1 cellular context compared by ENCODE assay signal in the genomic region with DNA sequence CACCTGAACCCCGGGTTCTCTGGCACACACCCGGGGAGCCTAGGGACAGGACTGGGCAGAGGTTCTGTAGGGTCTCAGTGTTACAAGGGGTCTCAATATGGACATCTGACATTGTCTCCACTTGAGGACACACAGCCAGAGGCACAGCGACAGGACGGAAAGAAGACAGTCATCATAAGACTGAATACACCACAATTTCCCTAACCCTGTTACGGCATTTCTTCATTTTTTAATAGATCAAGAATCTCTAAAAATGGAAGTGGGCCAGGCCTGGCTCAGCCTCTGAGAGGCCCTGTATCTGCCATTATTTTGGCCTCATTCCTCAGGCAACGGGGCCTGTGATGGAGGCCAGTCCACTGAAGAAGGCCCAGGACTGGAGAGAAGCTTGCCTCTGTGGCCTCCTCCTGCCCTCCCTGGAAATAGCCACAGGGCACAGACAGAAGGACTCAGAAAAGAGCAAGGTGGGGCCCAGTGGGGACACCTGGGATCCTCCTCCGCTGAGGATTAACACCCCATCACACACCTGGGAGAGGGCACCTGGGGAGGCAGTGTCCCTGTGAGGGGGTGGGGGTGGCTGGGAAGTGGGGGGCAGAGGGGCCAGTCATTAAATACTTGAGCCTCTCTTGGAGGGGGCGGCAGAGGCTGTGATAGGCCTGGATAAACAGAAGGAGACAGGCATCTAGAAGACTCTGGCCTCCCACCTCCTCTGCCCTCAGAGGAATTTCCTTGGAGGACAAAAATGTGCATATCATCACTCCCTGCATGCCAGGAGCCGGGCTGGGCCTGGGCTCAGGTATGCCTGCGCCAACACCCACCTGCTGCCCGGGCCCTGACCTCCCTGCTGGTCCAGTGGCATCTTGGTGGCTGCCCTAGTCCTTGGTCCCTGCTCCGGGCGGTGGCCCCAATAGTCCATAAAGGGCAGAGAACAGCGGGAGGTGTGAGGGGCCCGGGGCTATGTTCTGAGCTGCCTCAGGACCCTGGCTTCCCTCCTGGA.
TF ChIP-seq lines count a peak whose summit lies in the region.

No MANE protein-coding gene starts in this region.

TF ChIP-seq in HepG2, 621 proteins besides CTCF, POLR2A, EP300 and RAD21:
- TF ChIP-seq, protein P1, sequence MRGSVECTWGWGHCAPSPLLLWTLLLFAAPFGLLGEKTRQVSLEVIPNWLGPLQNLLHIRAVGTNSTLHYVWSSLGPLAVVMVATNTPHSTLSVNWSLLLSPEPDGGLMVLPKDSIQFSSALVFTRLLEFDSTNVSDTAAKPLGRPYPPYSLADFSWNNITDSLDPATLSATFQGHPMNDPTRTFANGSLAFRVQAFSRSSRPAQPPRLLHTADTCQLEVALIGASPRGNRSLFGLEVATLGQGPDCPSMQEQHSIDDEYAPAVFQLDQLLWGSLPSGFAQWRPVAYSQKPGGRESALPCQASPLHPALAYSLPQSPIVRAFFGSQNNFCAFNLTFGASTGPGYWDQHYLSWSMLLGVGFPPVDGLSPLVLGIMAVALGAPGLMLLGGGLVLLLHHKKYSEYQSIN (CRISPR knock-in tag; IDR thresholded peaks at IDR 0.05; ENCODE audit: borderline replicate concordance): no peak
- TF ChIP-seq, protein P2, sequence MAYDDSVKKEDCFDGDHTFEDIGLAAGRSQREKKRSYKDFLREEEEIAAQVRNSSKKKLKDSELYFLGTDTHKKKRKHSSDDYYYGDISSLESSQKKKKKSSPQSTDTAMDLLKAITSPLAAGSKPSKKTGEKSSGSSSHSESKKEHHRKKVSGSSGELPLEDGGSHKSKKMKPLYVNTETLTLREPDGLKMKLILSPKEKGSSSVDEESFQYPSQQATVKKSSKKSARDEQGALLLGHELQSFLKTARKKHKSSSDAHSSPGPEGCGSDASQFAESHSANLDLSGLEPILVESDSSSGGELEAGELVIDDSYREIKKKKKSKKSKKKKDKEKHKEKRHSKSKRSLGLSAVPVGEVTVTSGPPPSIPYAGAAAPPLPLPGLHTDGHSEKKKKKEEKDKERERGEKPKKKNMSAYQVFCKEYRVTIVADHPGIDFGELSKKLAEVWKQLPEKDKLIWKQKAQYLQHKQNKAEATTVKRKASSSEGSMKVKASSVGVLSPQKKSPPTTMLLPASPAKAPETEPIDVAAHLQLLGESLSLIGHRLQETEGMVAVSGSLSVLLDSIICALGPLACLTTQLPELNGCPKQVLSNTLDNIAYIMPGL (CRISPR knock-in tag; IDR thresholded peaks at IDR 0.05; ENCODE audit: borderline replicate concordance in 1 of 2, low read depth in 1 of 2): no peak
- no peak for TF ChIP-seq KDM3A (CRISPR knock-in tag; IDR thresholded peaks at IDR 0.05; ENCODE audit: low read depth)
- no peak for TF ChIP-seq ARNT (IDR thresholded peaks at IDR 0.05)
- no peak for TF ChIP-seq ZFP37 (CRISPR knock-in tag; IDR thresholded peaks at IDR 0.05; ENCODE audit: borderline replicate concordance)
- TF ChIP-seq ZNF850 (CRISPR knock-in tag; conservative IDR thresholded peaks at IDR 0.05): no peak
TF ChIP-seq in HepG2: peak in this region for 0.
